Comparison of ENCODE assay signal across 8 cellular contexts in the genomic region with DNA sequence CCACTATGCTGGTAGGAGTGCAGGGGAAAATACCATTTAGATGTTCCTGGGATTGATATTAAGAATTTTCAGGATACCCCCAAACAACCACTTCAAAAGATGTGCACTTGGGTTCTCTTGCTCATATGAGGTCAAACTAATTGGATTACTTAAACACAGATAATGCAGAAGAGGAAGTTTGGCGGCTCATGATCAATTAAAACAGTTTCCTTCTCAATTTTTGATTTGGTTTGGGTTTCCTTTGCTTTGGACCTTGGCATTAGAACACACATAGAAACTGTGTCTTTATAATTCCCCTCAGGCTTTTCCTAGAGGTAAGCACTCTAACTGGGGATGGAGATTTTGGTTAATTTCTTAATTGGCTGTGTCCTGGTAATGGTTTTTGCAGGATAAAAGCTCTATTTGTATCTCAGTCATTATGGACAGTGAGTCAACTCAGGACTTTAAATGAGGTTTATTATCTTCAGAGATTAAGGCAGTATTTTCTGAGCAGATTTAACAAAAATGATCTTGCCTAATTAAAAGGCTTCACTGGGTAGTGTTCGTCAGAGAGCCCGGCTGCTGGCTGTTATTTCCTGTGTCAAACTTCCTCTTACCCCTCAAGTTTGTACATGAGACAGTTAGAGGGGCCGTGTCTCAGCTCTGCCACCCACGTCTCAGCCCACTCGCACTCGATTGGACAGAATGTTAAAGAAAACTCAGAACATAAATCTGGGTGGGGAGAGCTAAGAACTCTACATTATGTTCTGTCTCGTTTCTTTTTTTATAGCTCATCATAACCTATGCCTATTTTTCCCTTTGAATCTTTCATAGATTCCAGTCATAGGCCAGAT. TPM values are rescaled to one million over a fixed set of nuclear protein-coding genes. Genes with fewer than 3 reads are reported as not detected.
DNase-seq lines count a peak whose midpoint lies in the region; ATAC-seq and TF ChIP-seq lines count a peak whose summit lies in the region.

No MANE protein-coding gene starts in this region.

- H3K27ac ChIP-seq in lower lobe of right lung: no peak overlapping the region
- H3K27ac ChIP-seq in SJCRH30: no peak overlapping the region

- H3K4me1 ChIP-seq in lower lobe of right lung: no peaks in the 10 kb centered on the region
- no peaks in the 10 kb centered on the region for H3K4me1 ChIP-seq in SJCRH30

- TF ChIP-seq CTCF in lower lobe of right lung (IDR thresholded peaks at IDR 0.05): no peak

- peak; percentile 12 to 19 for DNase-seq in activated CD4-positive, alpha-beta T cell treated with anti-CD3 and anti-CD28 coated beads, Interleukin-2, amount 50 U/mL, for 4 hours
- DNase-seq in lower lobe of right lung: peak; percentile 51
- no peak for DNase-seq in SJCRH30
- no peak for DNase-seq in GDM1 (lab: John Stamatoyannopoulos, UW)
- DNase-seq in iPS-NIHi11 (ENCODE audit: low spot score): no peak

- H3K27me3 ChIP-seq in lower lobe of right lung (ENCODE audit: low read depth) (no peaks in the 10 kb centered on the region), SJCRH30 (no peaks in the 10 kb centered on the region)

- no peak overlapping the region for H3K4me3 ChIP-seq in lower lobe of right lung
- H3K4me3 ChIP-seq in SJCRH30: no peak overlapping the region

- no peaks in the 10 kb centered on the region for H3K9me3 ChIP-seq in lower lobe of right lung
- H3K9me3 ChIP-seq in SJCRH30 (replicated peaks): no peaks in the 10 kb centered on the region

- no peaks in the 10 kb centered on the region for H3K36me3 ChIP-seq in lower lobe of right lung
- no peaks in the 10 kb centered on the region for H3K36me3 ChIP-seq in SJCRH30

- peak; percentile 75 for ATAC-seq in GM18502 (IDR thresholded peaks at IDR 0.05; ENCODE audit: poor library complexity, unreplicated experiment)
- ATAC-seq in HG02943 (IDR thresholded peaks at IDR 0.05; ENCODE audit: low read depth, unreplicated experiment): peak; percentile 59
- peak; percentile 74 to 86 for ATAC-seq in lower lobe of right lung
- no peak for ATAC-seq in HG03025 (IDR thresholded peaks at IDR 0.05; ENCODE audit: low FRiP score, unreplicated experiment)

- intact Hi-C loops in lower lobe of right lung (cut with DNase I): no loop called here

RNA-seq across cellular contexts. Expression of gene PREP, which starts 50.3 kb away (rescaled TPM):
- 30.0 TPM for total RNA-seq in lower lobe of right lung
- 46.2 and 46.4 TPM in 2 replicates for total RNA-seq in SJCRH30 (2014; rRNA removed; shearing (Covaris generic))

Comparison
In these comparisons a context has a peak if more than half of its experiments do, and no peak if none do; other contexts are left out.
1. DNase-seq: peak in activated CD4-positive, alpha-beta T cell treated with anti-CD3 and anti-CD28 coated beads, Interleukin-2, amount 50 U/mL, for 4 hours (2 of 2) and lower lobe of right lung (single experiment); none in SJCRH30 (0 of 2), GDM1 (single experiment) and iPS-NIHi11 (single experiment).